ENCODE assay signal across 19 cellular contexts in the genomic region with DNA sequence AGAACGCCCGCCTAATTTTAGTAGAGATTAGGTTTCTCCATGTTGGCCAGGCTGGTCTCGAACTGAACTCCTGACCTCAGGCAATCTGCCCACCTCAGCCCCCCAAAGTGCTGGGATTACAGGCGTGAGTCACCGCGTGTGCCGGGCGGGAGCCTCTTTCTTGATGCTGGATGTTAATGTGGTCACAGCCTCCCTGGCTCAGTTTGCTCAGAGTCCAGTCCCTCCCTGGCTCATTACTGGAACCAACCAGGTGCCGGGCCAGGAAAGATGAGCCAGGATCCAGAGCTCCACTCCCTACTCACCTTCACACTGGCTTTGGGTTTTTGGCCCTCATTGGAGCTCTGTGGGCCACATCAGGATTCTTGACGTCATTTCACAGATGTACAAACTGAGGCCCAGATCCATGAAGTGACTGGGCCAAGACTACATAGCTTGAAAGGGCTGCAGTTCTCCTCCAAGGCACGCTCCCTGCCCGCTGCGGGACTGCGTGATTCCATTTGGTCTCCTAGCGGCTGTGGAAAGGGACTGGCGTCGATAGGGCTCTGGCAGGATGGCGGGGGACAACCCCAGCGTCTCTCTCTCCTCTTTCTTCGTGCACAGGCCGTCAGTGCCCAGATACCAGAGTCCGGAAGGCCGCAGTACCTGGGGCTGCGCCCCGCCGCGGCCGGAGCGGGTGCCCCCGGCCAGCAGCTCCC. TPM values are rescaled to one million over a fixed set of nuclear protein-coding genes. Genes with fewer than 3 reads are reported as not detected.
A peak's percentile ranks its signal among the peaks of the same experiment; 100 is the strongest.
DNase-seq lines count a peak whose midpoint lies in the region; ATAC-seq, FAIRE-seq and TF ChIP-seq lines count a peak whose summit lies in the region.
"Had no signal": no experiment of that assay in that cellular context is flagged by ENCODE, and none has a peak within 500 bp of the region (broad histone marks: within the 10 kb centered on the region; RNA-seq: fewer than 3 reads in every experiment).

No MANE protein-coding gene starts in this region.

- H3K27me3 ChIP-seq in GM23338 (ENCODE audit: insufficient read depth), result peaks cover 97% of the 10 kb centered on the region
- peaks cover 58 to 83% (median 80%) of the 10 kb centered on the region in 4 experiments for H3K27me3 ChIP-seq in H1 (replicated peaks in 1 of 4; ENCODE audit: control insufficient read depth in 3 of 4, extremely low read depth in 1 of 4, insufficient read depth in 3 of 4, low read length in 3 of 4)

- CTCF ChIA-PET in H1 (lab: Charles Lee; ENCODE audit: partially characterized antibody), result interaction anchor here (0.6 to 13.4 kb wide), 17 partner anchors 8 to 288 kb away, joined by 3 to 527 read pairs (median 3); a partner anchor contains a TSS

- H3K9me3 ChIP-seq in H1 (ENCODE audit: insufficient read depth in 2 of 2, low read depth in 1 of 2, low read length in 1 of 2), result no peaks in the 10 kb centered on the region
- H3K9me3 ChIP-seq in kidney (ENCODE audit: control insufficient read depth in 1 of 2, low read length in 2 of 2), result no peaks in the 10 kb centered on the region
- H3K9me3 ChIP-seq: SJCRH30 had no signal

- no peak overlapping the region; the same call in 1 of the 2 replicates for H3K18ac ChIP-seq in H1 (ENCODE audit: extremely low read depth, low read length)

- peaks cover 79% of the 10 kb centered on the region for H3K27me3 Mint-ChIP-seq in GM23338 (ENCODE audit: insufficient read depth, low read depth, poor library complexity)
- peaks cover 43 to 65% of the 10 kb centered on the region in 2 donors for H3K27me3 Mint-ChIP-seq in natural killer cell treated with Interleukin-12 subunit alpha and Interleukin-12 subunit beta and Interleukin-15 and Interleukin-18, amount 100 ng/mL, for 72 hours

- TF ChIP-seq POLR2A in H1 (IDR thresholded peaks at IDR 0.05; ENCODE audit: control extremely low read depth in 1 of 2, low read depth in 2 of 2, low read length in 2 of 2) (no peak), GM12891 (IDR thresholded peaks at IDR 0.05; ENCODE audit: low read depth, low read length) (no peak)

- 0 out of 2 replicates have a peak overlapping the region, but pooled peaks have one; percentile 53 for H2BK15ac ChIP-seq in H1 (ENCODE audit: low read length)

- no peak for FAIRE-seq in H1 (lab: Jason Lieb, UNC)
- no peak for FAIRE-seq in kidney (lab: Jason Lieb, UNC)
- FAIRE-seq in GM12891 (lab: Jason Lieb, UNC), result no peak
- FAIRE-seq: GM19239, RCC 7860 had no signal

- no peak overlapping the region for H2BK120ac ChIP-seq in H1 (replicated peaks; ENCODE audit: low read depth, low read length)

- no peaks in the 10 kb centered on the region for H3K79me2 ChIP-seq in GM23338 (replicated peaks; ENCODE audit: insufficient read depth)
- no peaks in the 10 kb centered on the region for H3K79me2 ChIP-seq in H1 (ENCODE audit: control insufficient read depth in 1 of 2, insufficient read depth in 2 of 2, low read length in 2 of 2)

- WGBS in H1 (ENCODE audit: extremely low coverage in 1 of 2, insufficient coverage in 1 of 2, insufficient read length in 1 of 2, insufficient replicate concordance in 2 of 2, low coverage in 1 of 2, low lambda C conversion rate in 2 of 2, missing lambda C conversion rate in 1 of 2), 2 experiments, result 41% methylated on average over 29 of the region's 30 CpGs; no CpG with 5 or more reads in 1 of the 2 experiments

- H3K23me2 ChIP-seq in H1 (ENCODE audit: low read depth, low read length), result peaks cover 7% of the 10 kb centered on the region

- no peak overlapping the region for H3K27ac Mint-ChIP-seq in GM23338
- H3K27ac Mint-ChIP-seq in natural killer cell treated with Interleukin-12 subunit alpha and Interleukin-12 subunit beta and Interleukin-15 and Interleukin-18, amount 100 ng/mL, for 72 hours, result no peak overlapping the region

- H4K8ac ChIP-seq in H1 (ENCODE audit: extremely low read depth, insufficient read depth, low read length), result no peak overlapping the region

- intact Hi-C loops in kidney (cut with DNase I), result no loop called here
- intact Hi-C loops in posterior vena cava (cut with DNase I), result no loop called here

- H3K4me2 ChIP-seq in GM23338, result peak overlapping the region; percentile 72
- H3K4me2 ChIP-seq in H1 (ENCODE audit: insufficient read depth in 1 of 2, low read depth in 2 of 2, low read length in 2 of 2), result peak overlapping the region; percentile 45 to 94

- H4K20me1 ChIP-seq in GM23338 (replicated peaks; ENCODE audit: insufficient read depth), result peaks cover 5% of the 10 kb centered on the region; the same call in 1 of the 2 replicates
- H4K20me1 ChIP-seq in H1 (replicated peaks in 1 of 2; ENCODE audit: control insufficient read depth in 1 of 2, insufficient read depth in 2 of 2, low read length in 2 of 2), result peaks cover 6 to 17% of the 10 kb centered on the region in 2 experiments

- no peaks in the 10 kb centered on the region for H3K9me2 ChIP-seq in GM23338 (ENCODE audit: insufficient read depth)

- ATAC-seq in GM23338, result no peak
- no peak for ATAC-seq in natural killer cell treated with Interleukin-12 subunit alpha and Interleukin-12 subunit beta and Interleukin-15 and Interleukin-18, amount 100 ng/mL, for 72 hours

- DNase-seq in GM23338 (ENCODE audit: low spot score) (peak; percentile 86), H1 (ENCODE audit: low read depth in 1 of 2, low spot score in 2 of 2) (no peak), kidney (no peak), GM12891 (ENCODE audit: insufficient read length, low spot score) (no peak), posterior vena cava (ENCODE audit: low spot score) (no peak), NCI-H2107 (lab: John Stamatoyannopoulos, UW) (no peak)
- no peak for DNase-seq in natural killer cell treated with Interleukin-12 subunit alpha and Interleukin-12 subunit beta and Interleukin-15 and Interleukin-18, amount 100 ng/mL, for 72 hours (ENCODE audit: low spot score)
- DNase-seq: AML-193, DMS79, GDM1, NCI-H1105 treated with DMSO at 0.1 percent for 48 hours, NCI-H187, NCI-H2171 treated with DMSO at 0.1 percent for 48 hours, NCI-H774 had no signal

- H2AK5ac ChIP-seq in H1 (ENCODE audit: low read depth, low read length), result no peak overlapping the region

- peaks cover 65% of the 10 kb centered on the region for H3K4me1 Mint-ChIP-seq in GM23338
- peaks cover 55 to 63% of the 10 kb centered on the region in 2 donors for H3K4me1 Mint-ChIP-seq in natural killer cell treated with Interleukin-12 subunit alpha and Interleukin-12 subunit beta and Interleukin-15 and Interleukin-18, amount 100 ng/mL, for 72 hours (ENCODE audit: low read depth in 2 of 2)

- TF ChIP-seq RAD21 in H1 (IDR thresholded peaks at IDR 0.05 in 1 of 2, conservative IDR thresholded peaks at IDR 0.05 in 1 of 2; ENCODE audit: low read depth in 2 of 2, low read length in 2 of 2), result no peak

- peak overlapping the region; percentile 81; the same call in 1 of the 2 replicates for H2AFZ ChIP-seq in GM23338
- no peak overlapping the region for H2AFZ ChIP-seq in H1 (ENCODE audit: low read length)

- POLR2A ChIA-PET in H1 (lab: Charles Lee; ENCODE audit: partially characterized antibody), result interaction anchor here (0.8 to 22.1 kb wide), 7 partner anchors 8 to 235 kb away, joined by 3 to 852 read pairs (median 5); a partner anchor contains a TSS

- no peak overlapping the region for H2BK5ac ChIP-seq in H1 (ENCODE audit: low read depth, low read length)

- H3K9ac ChIP-seq in H1 (replicated peaks in 1 of 4; ENCODE audit: extremely low read depth in 1 of 4, low read depth in 3 of 4, low read length in 3 of 4), result no peak overlapping the region
- H3K9ac ChIP-seq in kidney (ENCODE audit: low read length in 2 of 2), result no peak overlapping the region

- H3K4ac ChIP-seq in H1 (replicated peaks; ENCODE audit: insufficient read length, low read depth, low read length), result peak overlapping the region; percentile 55

- H2BK20ac ChIP-seq in H1 (ENCODE audit: low read length), result peak overlapping the region; percentile 72; the same call in 1 of the 2 replicates

- H3K4me1 ChIP-seq in GM23338 (ENCODE audit: insufficient read depth), result peaks cover 68% of the 10 kb centered on the region
- peaks cover 4 to 55% (median 34%) of the 10 kb centered on the region in 4 experiments for H3K4me1 ChIP-seq in H1 (replicated peaks in 1 of 4; ENCODE audit: control insufficient read depth in 3 of 4, insufficient read depth in 4 of 4, low read length in 3 of 4)
- H3K4me1 ChIP-seq in kidney (ENCODE audit: control insufficient read depth in 1 of 2, insufficient read depth in 1 of 2, low read depth in 1 of 2, low read length in 2 of 2), result peaks cover 2 to 4% of the 10 kb centered on the region in 2 donors

- H3K79me1 ChIP-seq in H1 (ENCODE audit: low read depth, low read length), result no peaks in the 10 kb centered on the region

- H3K4me3 ChIP-seq in GM23338 (peak overlapping the region; percentile 61), H1 (ENCODE audit: extremely low read depth in 1 of 4, insufficient read depth in 2 of 4, low read depth in 3 of 4, low read length in 4 of 4) (0 out of 8 replicates have a peak overlapping the region, but pooled peaks of 1 of the 4 experiments have one; percentile 64), kidney (ENCODE audit: low read length in 2 of 2) (no peak overlapping the region)
- H3K4me3 ChIP-seq: SJCRH30 had no signal

- no peak overlapping the region for H3K56ac ChIP-seq in H1 (replicated peaks; ENCODE audit: insufficient read length, low read depth, low read length)

- H3K36me3 ChIP-seq in GM23338 (ENCODE audit: insufficient read depth), result no peaks in the 10 kb centered on the region
- H3K36me3 ChIP-seq in H1 (ENCODE audit: control insufficient read depth in 2 of 4, insufficient read depth in 4 of 4, low read length in 3 of 4), result no peaks in the 10 kb centered on the region
- no peaks in the 10 kb centered on the region for H3K36me3 ChIP-seq in kidney (ENCODE audit: control insufficient read depth in 1 of 2, insufficient read depth in 2 of 2, low read length in 2 of 2)
- H3K36me3 ChIP-seq: SJCRH30 had no signal

- no peak overlapping the region for H3K14ac ChIP-seq in H1 (ENCODE audit: insufficient read length)

- H3K27ac ChIP-seq in 22Rv1 (0 out of 2 replicates have a peak overlapping the region, but pooled peaks have one; percentile 13), GM23338 (ENCODE audit: low read depth) (no peak overlapping the region), H1 (ENCODE audit: low read depth, low read length) (no peak overlapping the region), kidney (ENCODE audit: low read depth in 2 of 2, low read length in 2 of 2) (no peak overlapping the region)
- H3K27ac ChIP-seq: SJCRH30 had no signal

- peaks cover 30% of the 10 kb centered on the region; the same call in 1 of the 2 replicates for H3F3A ChIP-seq in GM23338 (replicated peaks; ENCODE audit: low read depth)

- no peak for TF ChIP-seq CTCF in 22Rv1 (IDR thresholded peaks at IDR 0.05)
- no peak for TF ChIP-seq CTCF in GM23338 (conservative IDR thresholded peaks at IDR 0.05; ENCODE audit: low read depth in 2 of 2)
- TF ChIP-seq CTCF in H1 (IDR thresholded peaks at IDR 0.05; ENCODE audit: control extremely low read depth in 1 of 3, insufficient read depth in 1 of 3, low read depth in 1 of 3, low read length in 3 of 3), result no peak
- no peak for TF ChIP-seq CTCF in kidney (IDR thresholded peaks at IDR 0.05; ENCODE audit: borderline replicate concordance, extremely low read depth, insufficient read depth)

- H4K5ac ChIP-seq in H1 (ENCODE audit: insufficient read length, low read depth, low read length), result no peak overlapping the region

- H2BK12ac ChIP-seq in H1 (ENCODE audit: low read depth, low read length), result peak overlapping the region; percentile 77; the same call in 1 of the 2 replicates

- peaks cover 2% of the 10 kb centered on the region; the same call in 1 of the 3 replicates for H3K36me3 Mint-ChIP-seq in GM23338 (ENCODE audit: low read depth)
- no peaks in the 10 kb centered on the region for H3K36me3 Mint-ChIP-seq in natural killer cell treated with Interleukin-12 subunit alpha and Interleukin-12 subunit beta and Interleukin-15 and Interleukin-18, amount 100 ng/mL, for 72 hours

- H3K23ac ChIP-seq in H1 (ENCODE audit: insufficient read length), result no peak overlapping the region

- TF ChIP-seq EP300 in H1 (IDR thresholded peaks at IDR 0.05; ENCODE audit: borderline replicate concordance in 1 of 2, low read depth in 2 of 2, low read length in 2 of 2), result no peak

- H3K4me3 Mint-ChIP-seq in GM23338, result peak overlapping the region; percentile 17; the same call in 1 of the 3 replicates
- peak overlapping the region; percentile 62 for H3K4me3 Mint-ChIP-seq in natural killer cell treated with Interleukin-12 subunit alpha and Interleukin-12 subunit beta and Interleukin-15 and Interleukin-18, amount 100 ng/mL, for 72 hours

- H3K9me3 Mint-ChIP-seq in GM23338, result peaks cover 3% of the 10 kb centered on the region
- H3K9me3 Mint-ChIP-seq in natural killer cell treated with Interleukin-12 subunit alpha and Interleukin-12 subunit beta and Interleukin-15 and Interleukin-18, amount 100 ng/mL, for 72 hours, result no peaks in the 10 kb centered on the region

- no peak overlapping the region for H4K91ac ChIP-seq in H1 (replicated peaks; ENCODE audit: insufficient read length, low read length)

RNA-seq across cellular contexts. Expression of a gene that starts 5.1 kb away (rescaled TPM):
- 363 and 387 TPM in 2 replicates for total RNA-seq in GM23338 (2014; rRNA removed; shearing (Covaris generic))
- polyA plus RNA-seq in GM23338 (2016; fragmentation: Nextera tagmentation; extraction: Ambion mirVana), result 125 and 131 TPM in 2 replicates
- 274 and 283 TPM in 2 replicates for total RNA-seq in H1 (2021; fragmentation: NEBNext Ultra II Directional; extraction: Animal tissue kit (Norgen Biotek cat#: 25700))
- 520 and 847 TPM in 2 replicates for polyA plus RNA-seq in H1 (2011; rRNA removed)
- 535 TPM for polyA plus RNA-seq in H1 (2011; cell fraction: cytosol; rRNA removed)
- 681 TPM for polyA plus RNA-seq in H1 (2011; cell fraction: nucleus; rRNA removed)
- 231 to 352 TPM (median 336 TPM) in 4 replicates for polyA plus RNA-seq in H1 (2012, experiment 1 of 2)
- 385 TPM for polyA plus RNA-seq in H1 (2012, experiment 2 of 2)
- polyA plus RNA-seq in H1 (2013, experiment 1 of 2), result 209 TPM
- polyA plus RNA-seq in H1 (2013, experiment 2 of 2), result 189 TPM
- polyA minus RNA-seq in H1 (2011; rRNA and poly(A)+ RNA removed), result 316 and 343 TPM in 2 replicates
- 236 TPM for polyA minus RNA-seq in H1 (2011; cell fraction: cytosol; rRNA and poly(A)+ RNA removed)
- polyA minus RNA-seq in H1 (2011; cell fraction: nucleus; rRNA and poly(A)+ RNA removed), result 206 TPM
- 100 to 1,000 TPM; 262 to 355 TPM for total RNA-seq in natural killer cell treated with Interleukin-12 subunit alpha and Interleukin-12 subunit beta and Interleukin-15 and Interleukin-18, amount 100 ng/mL, for 72 hours
- 70.1 TPM for total RNA-seq in kidney
- polyA plus RNA-seq in kidney (ENCODE audit: insufficient read depth, low read depth, low replicate concordance), result 49.3 TPM
- 152 TPM for polyA plus RNA-seq in GM12891 (2012; ENCODE audit: low read depth, missing spikeins)
- total RNA-seq in posterior vena cava, result 10 to 100 TPM; 53.2 to 53.7 TPM

RNA-seq across cellular contexts. Expression of a gene that starts 7.8 kb away (rescaled TPM):
- total RNA-seq in GM23338 (2014; rRNA removed; shearing (Covaris generic)), result 1.5 and 4.5 TPM in 2 replicates
- polyA plus RNA-seq in GM23338 (2016; fragmentation: Nextera tagmentation; extraction: Ambion mirVana), result 0.89 and 1.1 TPM in 2 replicates
- 1.7 and 1.8 TPM in 2 replicates for total RNA-seq in H1 (2021; fragmentation: NEBNext Ultra II Directional; extraction: Animal tissue kit (Norgen Biotek cat#: 25700))
- polyA plus RNA-seq in H1 (2011; rRNA removed), result 0.92 and 1.4 TPM in 2 replicates
- polyA plus RNA-seq in H1 (2011; cell fraction: cytosol; rRNA removed), result 0.48 TPM
- 1.7 TPM for polyA plus RNA-seq in H1 (2011; cell fraction: nucleus; rRNA removed)
- polyA plus RNA-seq in H1 (2012, experiment 1 of 2), result 1.7 to 3.4 TPM (median 2.3 TPM) in 4 replicates
- polyA plus RNA-seq in H1 (2012, experiment 2 of 2), result 1.5 TPM
- polyA plus RNA-seq in H1 (2013, experiment 1 of 2), result 3.2 TPM
- 3.0 TPM for polyA plus RNA-seq in H1 (2013, experiment 2 of 2)
- polyA minus RNA-seq in H1 (2011; rRNA and poly(A)+ RNA removed), result 0.59 and 0.63 TPM in 2 replicates
- polyA minus RNA-seq in H1 (2011; cell fraction: cytosol; rRNA and poly(A)+ RNA removed), result 1.3 TPM
- 1.00 TPM for polyA minus RNA-seq in H1 (2011; cell fraction: nucleus; rRNA and poly(A)+ RNA removed)
- total RNA-seq in natural killer cell treated with Interleukin-12 subunit alpha and Interleukin-12 subunit beta and Interleukin-15 and Interleukin-18, amount 100 ng/mL, for 72 hours, result under 1 TPM in 1 of 2 donors, not detected in 1; 0.73 TPM
- total RNA-seq in kidney, result 0.16 TPM
- polyA plus RNA-seq in kidney (ENCODE audit: insufficient read depth, low read depth, low replicate concordance), result 0.71 TPM
- 0.24 TPM for polyA plus RNA-seq in GM12891 (2012; ENCODE audit: low read depth, missing spikeins)
- under 1 TPM; 0.24 to 0.79 TPM for total RNA-seq in posterior vena cava
- total RNA-seq: CD4-positive, alpha-beta memory T cell had no signal
- polyA plus RNA-seq: CD4-positive, alpha-beta memory T cell had no signal

RNA-seq across cellular contexts. Expression of a gene that starts 26.6 kb away (rescaled TPM):
- 1.2 and 3.0 TPM in 2 replicates for total RNA-seq in GM23338 (2014; rRNA removed; shearing (Covaris generic))
- 0.48 and 0.59 TPM in 2 replicates for polyA plus RNA-seq in GM23338 (2016; fragmentation: Nextera tagmentation; extraction: Ambion mirVana)
- 1.3 and 1.9 TPM in 2 replicates for total RNA-seq in H1 (2021; fragmentation: NEBNext Ultra II Directional; extraction: Animal tissue kit (Norgen Biotek cat#: 25700))
- 0.70 and 0.77 TPM in 2 replicates for polyA plus RNA-seq in H1 (2011; rRNA removed)
- polyA plus RNA-seq in H1 (2011; cell fraction: cytosol; rRNA removed), result 1.9 TPM
- polyA plus RNA-seq in H1 (2011; cell fraction: nucleus; rRNA removed), result 3.4 TPM
- 1.6 to 2.9 TPM (median 2.3 TPM) in 4 replicates for polyA plus RNA-seq in H1 (2012, experiment 1 of 2)
- polyA plus RNA-seq in H1 (2012, experiment 2 of 2), result 0.72 TPM
- polyA plus RNA-seq in H1 (2013, experiment 1 of 2), result 0.79 TPM
- 0.81 TPM for polyA plus RNA-seq in H1 (2013, experiment 2 of 2)
- polyA minus RNA-seq in H1 (2011; rRNA and poly(A)+ RNA removed), result 0.71 and 0.98 TPM in 2 replicates
- 2.1 TPM for polyA minus RNA-seq in H1 (2011; cell fraction: cytosol; rRNA and poly(A)+ RNA removed)
- polyA minus RNA-seq in H1 (2011; cell fraction: nucleus; rRNA and poly(A)+ RNA removed), result 2.4 TPM
- total RNA-seq in natural killer cell treated with Interleukin-12 subunit alpha and Interleukin-12 subunit beta and Interleukin-15 and Interleukin-18, amount 100 ng/mL, for 72 hours, result 1 to 10 TPM; 2.5 to 6.1 TPM
- 3.1 TPM for total RNA-seq in kidney
- 1.5 TPM for polyA plus RNA-seq in kidney (ENCODE audit: insufficient read depth, low read depth, low replicate concordance)
- 4.6 TPM for polyA plus RNA-seq in GM12891 (2012; ENCODE audit: low read depth, missing spikeins)
- 1 to 10 TPM; 1.2 to 2.8 TPM for total RNA-seq in posterior vena cava
